Comparison of ENCODE assay signal across 1 cellular context in genomic region chr12:109607618-109608017, GRCh38.
TF ChIP-seq lines count a peak whose summit lies in the region.

No MANE protein-coding gene starts in this region.

TF ChIP-seq in H1, 55 proteins besides CTCF, POLR2A, EP300 and RAD21 (continued from another document):
- no peak for TF ChIP-seq GABPA (IDR thresholded peaks at IDR 0.05; ENCODE audit: borderline replicate concordance, insufficient read depth, low read length)
- no peak for TF ChIP-seq TAF7 (optimal IDR thresholded peaks at IDR 0.05; ENCODE audit: borderline replicate concordance, low read depth, low read length)
- TF ChIP-seq CHD7 (IDR thresholded peaks at IDR 0.05; ENCODE audit: insufficient replicate concordance, low read length), result no peak
